Comparison of ENCODE assay signal across 1 cellular context in the genomic region with DNA sequence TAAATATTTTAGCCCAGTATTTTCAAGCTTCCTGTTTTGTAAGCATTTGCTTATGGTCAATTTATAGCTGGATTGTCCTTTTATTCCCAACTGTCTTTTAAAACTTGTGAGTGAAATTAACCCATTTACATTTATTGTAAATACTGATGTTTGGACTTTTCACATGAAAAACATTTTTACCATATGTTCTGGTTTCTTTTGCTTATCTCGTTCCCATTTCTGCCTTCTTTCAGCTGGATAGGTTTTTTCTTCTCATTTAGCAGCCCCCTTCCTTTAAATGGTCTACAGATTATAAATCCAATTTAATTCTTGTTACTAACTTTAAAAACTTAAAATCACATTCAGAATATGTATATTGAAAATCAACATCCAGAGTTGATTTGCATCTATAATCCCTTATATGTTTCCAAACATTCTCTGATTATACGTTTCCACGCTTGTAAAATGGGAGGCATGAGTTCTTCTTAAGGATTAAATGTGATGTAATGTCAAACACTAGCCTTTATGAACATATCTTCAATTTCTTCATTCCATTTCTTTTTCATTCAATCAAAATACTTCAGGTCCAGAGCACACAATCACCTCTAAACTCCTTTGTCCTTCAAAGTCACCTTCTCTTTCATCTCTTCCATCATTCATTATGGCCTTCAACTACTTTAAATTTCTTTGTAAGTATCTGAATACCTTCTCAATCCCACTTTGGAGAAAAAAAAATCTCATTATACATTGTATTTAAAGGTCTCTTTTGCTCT.
A peak's percentile ranks its signal among the peaks of the same experiment; 100 is the strongest.
TF ChIP-seq lines count a peak whose summit lies in the region.

No MANE protein-coding gene starts in this region.

TF ChIP-seq in SK-N-SH, 30 proteins besides CTCF, POLR2A, EP300 and RAD21:
- TF ChIP-seq TEAD4 (IDR thresholded peaks at IDR 0.05; ENCODE audit: borderline replicate concordance, insufficient read depth) (0 out of 2 replicates have a peak, but pooled peaks have one; percentile 1), SMC3 (IDR thresholded peaks at IDR 0.05; ENCODE audit: low read depth, low read length) (no peak), RFX5 (IDR thresholded peaks at IDR 0.05; ENCODE audit: low read length) (no peak), MXI1 (IDR thresholded peaks at IDR 0.05; ENCODE audit: low read depth, low read length) (no peak), RXRA (IDR thresholded peaks at IDR 0.05; ENCODE audit: borderline replicate concordance, low read depth) (no peak), NRF1 (IDR thresholded peaks at IDR 0.05; ENCODE audit: low read depth, low read length) (no peak)
- TF ChIP-seq, protein P1, sequence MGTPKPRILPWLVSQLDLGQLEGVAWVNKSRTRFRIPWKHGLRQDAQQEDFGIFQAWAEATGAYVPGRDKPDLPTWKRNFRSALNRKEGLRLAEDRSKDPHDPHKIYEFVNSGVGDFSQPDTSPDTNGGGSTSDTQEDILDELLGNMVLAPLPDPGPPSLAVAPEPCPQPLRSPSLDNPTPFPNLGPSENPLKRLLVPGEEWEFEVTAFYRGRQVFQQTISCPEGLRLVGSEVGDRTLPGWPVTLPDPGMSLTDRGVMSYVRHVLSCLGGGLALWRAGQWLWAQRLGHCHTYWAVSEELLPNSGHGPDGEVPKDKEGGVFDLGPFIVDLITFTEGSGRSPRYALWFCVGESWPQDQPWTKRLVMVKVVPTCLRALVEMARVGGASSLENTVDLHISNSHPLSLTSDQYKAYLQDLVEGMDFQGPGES (IDR thresholded peaks at IDR 0.05; ENCODE audit: low read depth, low read length) = no peak
- TF ChIP-seq, protein P2, sequence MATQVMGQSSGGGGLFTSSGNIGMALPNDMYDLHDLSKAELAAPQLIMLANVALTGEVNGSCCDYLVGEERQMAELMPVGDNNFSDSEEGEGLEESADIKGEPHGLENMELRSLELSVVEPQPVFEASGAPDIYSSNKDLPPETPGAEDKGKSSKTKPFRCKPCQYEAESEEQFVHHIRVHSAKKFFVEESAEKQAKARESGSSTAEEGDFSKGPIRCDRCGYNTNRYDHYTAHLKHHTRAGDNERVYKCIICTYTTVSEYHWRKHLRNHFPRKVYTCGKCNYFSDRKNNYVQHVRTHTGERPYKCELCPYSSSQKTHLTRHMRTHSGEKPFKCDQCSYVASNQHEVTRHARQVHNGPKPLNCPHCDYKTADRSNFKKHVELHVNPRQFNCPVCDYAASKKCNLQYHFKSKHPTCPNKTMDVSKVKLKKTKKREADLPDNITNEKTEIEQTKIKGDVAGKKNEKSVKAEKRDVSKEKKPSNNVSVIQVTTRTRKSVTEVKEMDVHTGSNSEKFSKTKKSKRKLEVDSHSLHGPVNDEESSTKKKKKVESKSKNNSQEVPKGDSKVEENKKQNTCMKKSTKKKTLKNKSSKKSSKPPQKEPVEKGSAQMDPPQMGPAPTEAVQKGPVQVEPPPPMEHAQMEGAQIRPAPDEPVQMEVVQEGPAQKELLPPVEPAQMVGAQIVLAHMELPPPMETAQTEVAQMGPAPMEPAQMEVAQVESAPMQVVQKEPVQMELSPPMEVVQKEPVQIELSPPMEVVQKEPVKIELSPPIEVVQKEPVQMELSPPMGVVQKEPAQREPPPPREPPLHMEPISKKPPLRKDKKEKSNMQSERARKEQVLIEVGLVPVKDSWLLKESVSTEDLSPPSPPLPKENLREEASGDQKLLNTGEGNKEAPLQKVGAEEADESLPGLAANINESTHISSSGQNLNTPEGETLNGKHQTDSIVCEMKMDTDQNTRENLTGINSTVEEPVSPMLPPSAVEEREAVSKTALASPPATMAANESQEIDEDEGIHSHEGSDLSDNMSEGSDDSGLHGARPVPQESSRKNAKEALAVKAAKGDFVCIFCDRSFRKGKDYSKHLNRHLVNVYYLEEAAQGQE (IDR thresholded peaks at IDR 0.05; ENCODE audit: low read depth, low read length) = no peak
TF ChIP-seq in SK-N-SH: peak in this region for 1.
